Comparison of ENCODE assay signal across 11 cellular contexts in the genomic region with DNA sequence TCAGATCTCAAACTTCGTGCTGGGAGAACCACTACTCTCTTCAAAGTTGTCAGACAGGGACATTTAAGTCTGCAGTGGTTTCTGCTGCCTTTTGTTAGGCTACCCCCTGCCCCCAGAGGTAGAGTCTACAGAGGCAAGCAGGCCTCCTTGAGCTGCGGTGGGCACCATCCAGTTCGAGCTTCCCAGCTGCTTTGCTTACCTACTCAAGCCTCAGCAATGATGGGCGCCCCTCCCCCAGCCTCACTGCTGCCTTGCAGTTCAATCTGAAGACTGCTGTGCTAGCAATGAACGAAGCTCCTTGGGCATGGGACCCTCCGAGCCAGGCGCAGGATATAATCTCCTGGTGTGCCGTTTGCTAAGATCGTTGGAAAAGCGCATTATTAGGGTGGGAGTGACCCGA. TPM values are rescaled to one million over a fixed set of nuclear protein-coding genes. Genes with fewer than 3 reads are reported as not detected.
"Had no signal": no experiment of that assay in that cellular context is flagged by ENCODE, and none has a peak within 500 bp of the region (broad histone marks: within the 10 kb centered on the region; RNA-seq: fewer than 3 reads in every experiment).

No MANE protein-coding gene starts in this region.

RNA-seq across cellular contexts. Expression of a gene that starts 36.2 kb away (rescaled TPM):
- total RNA-seq: OCI-LY7, PC-3, PC-9, Peyer's patch, Right ventricle myocardium inferior, Right ventricle myocardium superior, RPMI7951, SJCRH30, SJSA1, SK-MEL-5 had no signal
- polyA plus RNA-seq: SK-N-SH had no signal
